ENCODE assay signal across 2 cellular contexts in the genomic region with DNA sequence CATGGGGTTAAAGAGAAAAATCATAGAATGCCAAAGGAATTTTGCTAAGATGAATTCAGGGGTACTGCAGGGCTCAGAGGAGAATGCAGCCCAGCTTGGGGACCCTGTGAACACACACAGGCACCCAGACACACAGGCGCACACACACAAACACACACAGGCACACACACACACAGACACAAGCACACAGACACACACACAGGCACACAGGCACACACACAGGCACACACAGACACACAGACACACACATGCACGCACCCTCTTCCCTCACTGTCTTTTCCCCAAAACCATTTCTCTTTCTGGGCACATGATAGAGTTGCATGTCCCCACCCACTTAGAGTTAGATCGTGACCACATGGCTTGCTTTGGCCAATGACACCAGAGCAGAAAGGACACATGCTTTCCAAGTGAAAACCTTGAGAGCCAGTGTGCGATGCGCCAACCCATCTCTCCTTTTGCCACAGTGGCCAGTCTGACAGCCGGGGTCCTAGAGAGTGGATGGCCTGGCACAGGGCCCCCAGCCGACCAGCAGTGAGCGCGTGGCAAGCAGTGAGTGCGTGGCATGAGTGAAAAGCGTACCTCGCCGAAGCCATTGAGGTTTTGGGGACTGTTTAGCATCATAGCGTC.
TF ChIP-seq lines count a peak whose summit lies in the region.

No MANE protein-coding gene starts in this region.

TF ChIP-seq in HCT116, 20 proteins besides CTCF, POLR2A, EP300 and RAD21 (continued from another document):
- TF ChIP-seq EGR1 (IDR thresholded peaks at IDR 0.05; ENCODE audit: low read depth) = no peak
- no peak for TF ChIP-seq JUND (IDR thresholded peaks at IDR 0.05)

TF ChIP-seq in K562, 482 proteins besides CTCF, POLR2A, EP300 and RAD21 (continued from another document and continues in another):
- TF ChIP-seq, protein P1, sequence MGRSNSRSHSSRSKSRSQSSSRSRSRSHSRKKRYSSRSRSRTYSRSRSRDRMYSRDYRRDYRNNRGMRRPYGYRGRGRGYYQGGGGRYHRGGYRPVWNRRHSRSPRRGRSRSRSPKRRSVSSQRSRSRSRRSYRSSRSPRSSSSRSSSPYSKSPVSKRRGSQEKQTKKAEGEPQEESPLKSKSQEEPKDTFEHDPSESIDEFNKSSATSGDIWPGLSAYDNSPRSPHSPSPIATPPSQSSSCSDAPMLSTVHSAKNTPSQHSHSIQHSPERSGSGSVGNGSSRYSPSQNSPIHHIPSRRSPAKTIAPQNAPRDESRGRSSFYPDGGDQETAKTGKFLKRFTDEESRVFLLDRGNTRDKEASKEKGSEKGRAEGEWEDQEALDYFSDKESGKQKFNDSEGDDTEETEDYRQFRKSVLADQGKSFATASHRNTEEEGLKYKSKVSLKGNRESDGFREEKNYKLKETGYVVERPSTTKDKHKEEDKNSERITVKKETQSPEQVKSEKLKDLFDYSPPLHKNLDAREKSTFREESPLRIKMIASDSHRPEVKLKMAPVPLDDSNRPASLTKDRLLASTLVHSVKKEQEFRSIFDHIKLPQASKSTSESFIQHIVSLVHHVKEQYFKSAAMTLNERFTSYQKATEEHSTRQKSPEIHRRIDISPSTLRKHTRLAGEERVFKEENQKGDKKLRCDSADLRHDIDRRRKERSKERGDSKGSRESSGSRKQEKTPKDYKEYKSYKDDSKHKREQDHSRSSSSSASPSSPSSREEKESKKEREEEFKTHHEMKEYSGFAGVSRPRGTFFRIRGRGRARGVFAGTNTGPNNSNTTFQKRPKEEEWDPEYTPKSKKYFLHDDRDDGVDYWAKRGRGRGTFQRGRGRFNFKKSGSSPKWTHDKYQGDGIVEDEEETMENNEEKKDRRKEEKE (IDR thresholded peaks at IDR 0.05; ENCODE audit: borderline replicate concordance in 1 of 2, control insufficient read depth in 1 of 2, low read depth in 2 of 2, low read length in 1 of 2) = no peak
- no peak for TF ChIP-seq ZEB2 (IDR thresholded peaks at IDR 0.05)
- TF ChIP-seq HMGN3 (IDR thresholded peaks at IDR 0.05; ENCODE audit: borderline replicate concordance, extremely low read depth, insufficient read length, low read depth, low read length) = no peak
- TF ChIP-seq GATAD2A (IDR thresholded peaks at IDR 0.05) = no peak
- TF ChIP-seq, protein P2, sequence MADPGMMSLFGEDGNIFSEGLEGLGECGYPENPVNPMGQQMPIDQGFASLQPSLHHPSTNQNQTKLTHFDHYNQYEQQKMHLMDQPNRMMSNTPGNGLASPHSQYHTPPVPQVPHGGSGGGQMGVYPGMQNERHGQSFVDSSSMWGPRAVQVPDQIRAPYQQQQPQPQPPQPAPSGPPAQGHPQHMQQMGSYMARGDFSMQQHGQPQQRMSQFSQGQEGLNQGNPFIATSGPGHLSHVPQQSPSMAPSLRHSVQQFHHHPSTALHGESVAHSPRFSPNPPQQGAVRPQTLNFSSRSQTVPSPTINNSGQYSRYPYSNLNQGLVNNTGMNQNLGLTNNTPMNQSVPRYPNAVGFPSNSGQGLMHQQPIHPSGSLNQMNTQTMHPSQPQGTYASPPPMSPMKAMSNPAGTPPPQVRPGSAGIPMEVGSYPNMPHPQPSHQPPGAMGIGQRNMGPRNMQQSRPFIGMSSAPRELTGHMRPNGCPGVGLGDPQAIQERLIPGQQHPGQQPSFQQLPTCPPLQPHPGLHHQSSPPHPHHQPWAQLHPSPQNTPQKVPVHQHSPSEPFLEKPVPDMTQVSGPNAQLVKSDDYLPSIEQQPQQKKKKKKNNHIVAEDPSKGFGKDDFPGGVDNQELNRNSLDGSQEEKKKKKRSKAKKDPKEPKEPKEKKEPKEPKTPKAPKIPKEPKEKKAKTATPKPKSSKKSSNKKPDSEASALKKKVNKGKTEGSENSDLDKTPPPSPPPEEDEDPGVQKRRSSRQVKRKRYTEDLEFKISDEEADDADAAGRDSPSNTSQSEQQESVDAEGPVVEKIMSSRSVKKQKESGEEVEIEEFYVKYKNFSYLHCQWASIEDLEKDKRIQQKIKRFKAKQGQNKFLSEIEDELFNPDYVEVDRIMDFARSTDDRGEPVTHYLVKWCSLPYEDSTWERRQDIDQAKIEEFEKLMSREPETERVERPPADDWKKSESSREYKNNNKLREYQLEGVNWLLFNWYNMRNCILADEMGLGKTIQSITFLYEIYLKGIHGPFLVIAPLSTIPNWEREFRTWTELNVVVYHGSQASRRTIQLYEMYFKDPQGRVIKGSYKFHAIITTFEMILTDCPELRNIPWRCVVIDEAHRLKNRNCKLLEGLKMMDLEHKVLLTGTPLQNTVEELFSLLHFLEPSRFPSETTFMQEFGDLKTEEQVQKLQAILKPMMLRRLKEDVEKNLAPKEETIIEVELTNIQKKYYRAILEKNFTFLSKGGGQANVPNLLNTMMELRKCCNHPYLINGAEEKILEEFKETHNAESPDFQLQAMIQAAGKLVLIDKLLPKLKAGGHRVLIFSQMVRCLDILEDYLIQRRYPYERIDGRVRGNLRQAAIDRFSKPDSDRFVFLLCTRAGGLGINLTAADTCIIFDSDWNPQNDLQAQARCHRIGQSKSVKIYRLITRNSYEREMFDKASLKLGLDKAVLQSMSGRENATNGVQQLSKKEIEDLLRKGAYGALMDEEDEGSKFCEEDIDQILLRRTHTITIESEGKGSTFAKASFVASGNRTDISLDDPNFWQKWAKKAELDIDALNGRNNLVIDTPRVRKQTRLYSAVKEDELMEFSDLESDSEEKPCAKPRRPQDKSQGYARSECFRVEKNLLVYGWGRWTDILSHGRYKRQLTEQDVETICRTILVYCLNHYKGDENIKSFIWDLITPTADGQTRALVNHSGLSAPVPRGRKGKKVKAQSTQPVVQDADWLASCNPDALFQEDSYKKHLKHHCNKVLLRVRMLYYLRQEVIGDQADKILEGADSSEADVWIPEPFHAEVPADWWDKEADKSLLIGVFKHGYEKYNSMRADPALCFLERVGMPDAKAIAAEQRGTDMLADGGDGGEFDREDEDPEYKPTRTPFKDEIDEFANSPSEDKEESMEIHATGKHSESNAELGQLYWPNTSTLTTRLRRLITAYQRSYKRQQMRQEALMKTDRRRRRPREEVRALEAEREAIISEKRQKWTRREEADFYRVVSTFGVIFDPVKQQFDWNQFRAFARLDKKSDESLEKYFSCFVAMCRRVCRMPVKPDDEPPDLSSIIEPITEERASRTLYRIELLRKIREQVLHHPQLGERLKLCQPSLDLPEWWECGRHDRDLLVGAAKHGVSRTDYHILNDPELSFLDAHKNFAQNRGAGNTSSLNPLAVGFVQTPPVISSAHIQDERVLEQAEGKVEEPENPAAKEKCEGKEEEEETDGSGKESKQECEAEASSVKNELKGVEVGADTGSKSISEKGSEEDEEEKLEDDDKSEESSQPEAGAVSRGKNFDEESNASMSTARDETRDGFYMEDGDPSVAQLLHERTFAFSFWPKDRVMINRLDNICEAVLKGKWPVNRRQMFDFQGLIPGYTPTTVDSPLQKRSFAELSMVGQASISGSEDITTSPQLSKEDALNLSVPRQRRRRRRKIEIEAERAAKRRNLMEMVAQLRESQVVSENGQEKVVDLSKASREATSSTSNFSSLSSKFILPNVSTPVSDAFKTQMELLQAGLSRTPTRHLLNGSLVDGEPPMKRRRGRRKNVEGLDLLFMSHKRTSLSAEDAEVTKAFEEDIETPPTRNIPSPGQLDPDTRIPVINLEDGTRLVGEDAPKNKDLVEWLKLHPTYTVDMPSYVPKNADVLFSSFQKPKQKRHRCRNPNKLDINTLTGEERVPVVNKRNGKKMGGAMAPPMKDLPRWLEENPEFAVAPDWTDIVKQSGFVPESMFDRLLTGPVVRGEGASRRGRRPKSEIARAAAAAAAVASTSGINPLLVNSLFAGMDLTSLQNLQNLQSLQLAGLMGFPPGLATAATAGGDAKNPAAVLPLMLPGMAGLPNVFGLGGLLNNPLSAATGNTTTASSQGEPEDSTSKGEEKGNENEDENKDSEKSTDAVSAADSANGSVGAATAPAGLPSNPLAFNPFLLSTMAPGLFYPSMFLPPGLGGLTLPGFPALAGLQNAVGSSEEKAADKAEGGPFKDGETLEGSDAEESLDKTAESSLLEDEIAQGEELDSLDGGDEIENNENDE (IDR thresholded peaks at IDR 0.05; ENCODE audit: low read depth, low read length) = no peak
- no peak for TF ChIP-seq ZNF717 (CRISPR knock-in tag; IDR thresholded peaks at IDR 0.05)
- TF ChIP-seq, protein P3, sequence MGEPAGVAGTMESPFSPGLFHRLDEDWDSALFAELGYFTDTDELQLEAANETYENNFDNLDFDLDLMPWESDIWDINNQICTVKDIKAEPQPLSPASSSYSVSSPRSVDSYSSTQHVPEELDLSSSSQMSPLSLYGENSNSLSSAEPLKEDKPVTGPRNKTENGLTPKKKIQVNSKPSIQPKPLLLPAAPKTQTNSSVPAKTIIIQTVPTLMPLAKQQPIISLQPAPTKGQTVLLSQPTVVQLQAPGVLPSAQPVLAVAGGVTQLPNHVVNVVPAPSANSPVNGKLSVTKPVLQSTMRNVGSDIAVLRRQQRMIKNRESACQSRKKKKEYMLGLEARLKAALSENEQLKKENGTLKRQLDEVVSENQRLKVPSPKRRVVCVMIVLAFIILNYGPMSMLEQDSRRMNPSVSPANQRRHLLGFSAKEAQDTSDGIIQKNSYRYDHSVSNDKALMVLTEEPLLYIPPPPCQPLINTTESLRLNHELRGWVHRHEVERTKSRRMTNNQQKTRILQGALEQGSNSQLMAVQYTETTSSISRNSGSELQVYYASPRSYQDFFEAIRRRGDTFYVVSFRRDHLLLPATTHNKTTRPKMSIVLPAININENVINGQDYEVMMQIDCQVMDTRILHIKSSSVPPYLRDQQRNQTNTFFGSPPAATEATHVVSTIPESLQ (CRISPR knock-in tag; IDR thresholded peaks at IDR 0.05) = no peak
- TF ChIP-seq, protein P4, sequence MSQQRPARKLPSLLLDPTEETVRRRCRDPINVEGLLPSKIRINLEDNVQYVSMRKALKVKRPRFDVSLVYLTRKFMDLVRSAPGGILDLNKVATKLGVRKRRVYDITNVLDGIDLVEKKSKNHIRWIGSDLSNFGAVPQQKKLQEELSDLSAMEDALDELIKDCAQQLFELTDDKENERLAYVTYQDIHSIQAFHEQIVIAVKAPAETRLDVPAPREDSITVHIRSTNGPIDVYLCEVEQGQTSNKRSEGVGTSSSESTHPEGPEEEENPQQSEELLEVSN (IDR thresholded peaks at IDR 0.05; ENCODE audit: borderline replicate concordance in 1 of 2, extremely low read depth in 1 of 2, insufficient read depth in 1 of 2, insufficient read length in 1 of 2, low read depth in 1 of 2, low read length in 1 of 2, poor library complexity in 1 of 2, severe bottlenecking in 1 of 2) = peak in 1 of 2 experiments; percentile 18
- TF ChIP-seq, protein P5, sequence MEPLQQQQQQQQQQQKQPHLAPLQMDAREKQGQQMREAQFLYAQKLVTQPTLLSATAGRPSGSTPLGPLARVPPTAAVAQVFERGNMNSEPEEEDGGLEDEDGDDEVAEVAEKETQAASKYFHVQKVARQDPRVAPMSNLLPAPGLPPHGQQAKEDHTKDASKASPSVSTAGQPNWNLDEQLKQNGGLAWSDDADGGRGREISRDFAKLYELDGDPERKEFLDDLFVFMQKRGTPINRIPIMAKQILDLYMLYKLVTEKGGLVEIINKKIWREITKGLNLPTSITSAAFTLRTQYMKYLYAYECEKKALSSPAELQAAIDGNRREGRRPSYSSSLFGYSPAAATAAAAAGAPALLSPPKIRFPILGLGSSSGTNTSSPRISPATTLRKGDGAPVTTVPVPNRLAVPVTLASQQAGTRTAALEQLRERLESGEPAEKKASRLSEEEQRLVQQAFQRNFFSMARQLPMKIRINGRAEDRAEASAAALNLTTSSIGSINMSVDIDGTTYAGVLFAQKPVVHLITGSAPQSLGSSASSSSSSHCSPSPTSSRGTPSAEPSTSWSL (CRISPR knock-in tag; IDR thresholded peaks at IDR 0.05; ENCODE audit: borderline replicate concordance) = no peak
- TF ChIP-seq, protein P6, sequence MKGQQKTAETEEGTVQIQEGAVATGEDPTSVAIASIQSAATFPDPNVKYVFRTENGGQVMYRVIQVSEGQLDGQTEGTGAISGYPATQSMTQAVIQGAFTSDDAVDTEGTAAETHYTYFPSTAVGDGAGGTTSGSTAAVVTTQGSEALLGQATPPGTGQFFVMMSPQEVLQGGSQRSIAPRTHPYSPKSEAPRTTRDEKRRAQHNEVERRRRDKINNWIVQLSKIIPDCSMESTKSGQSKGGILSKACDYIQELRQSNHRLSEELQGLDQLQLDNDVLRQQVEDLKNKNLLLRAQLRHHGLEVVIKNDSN (CRISPR knock-in tag; IDR thresholded peaks at IDR 0.05) = peak; percentile 85
- TF ChIP-seq, protein P7, sequence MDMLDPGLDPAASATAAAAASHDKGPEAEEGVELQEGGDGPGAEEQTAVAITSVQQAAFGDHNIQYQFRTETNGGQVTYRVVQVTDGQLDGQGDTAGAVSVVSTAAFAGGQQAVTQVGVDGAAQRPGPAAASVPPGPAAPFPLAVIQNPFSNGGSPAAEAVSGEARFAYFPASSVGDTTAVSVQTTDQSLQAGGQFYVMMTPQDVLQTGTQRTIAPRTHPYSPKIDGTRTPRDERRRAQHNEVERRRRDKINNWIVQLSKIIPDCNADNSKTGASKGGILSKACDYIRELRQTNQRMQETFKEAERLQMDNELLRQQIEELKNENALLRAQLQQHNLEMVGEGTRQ (CRISPR knock-in tag; IDR thresholded peaks at IDR 0.05) = peak; percentile 69
- no peak for TF ChIP-seq ZNF644 (tag; IDR thresholded peaks at IDR 0.05; ENCODE audit: low read depth)
- TF ChIP-seq SMC3 (conservative IDR thresholded peaks at IDR 0.05; ENCODE audit: insufficient read depth, low read depth, low read length) = no peak
- TF ChIP-seq NR3C1 (CRISPR knock-in tag; IDR thresholded peaks at IDR 0.05) = no peak
- TF ChIP-seq, protein P8, sequence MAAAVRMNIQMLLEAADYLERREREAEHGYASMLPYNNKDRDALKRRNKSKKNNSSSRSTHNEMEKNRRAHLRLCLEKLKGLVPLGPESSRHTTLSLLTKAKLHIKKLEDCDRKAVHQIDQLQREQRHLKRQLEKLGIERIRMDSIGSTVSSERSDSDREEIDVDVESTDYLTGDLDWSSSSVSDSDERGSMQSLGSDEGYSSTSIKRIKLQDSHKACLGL (CRISPR knock-in tag; IDR thresholded peaks at IDR 0.05; ENCODE audit: borderline replicate concordance, poor library complexity, severe bottlenecking) = no peak
- no peak for TF ChIP-seq EHMT2 (IDR thresholded peaks at IDR 0.05)
- no peak for TF ChIP-seq POLR2G (IDR thresholded peaks at IDR 0.05; ENCODE audit: low read depth, low read length)
- TF ChIP-seq ZNF41 (CRISPR knock-in tag; conservative IDR thresholded peaks at IDR 0.05) = no peak
- TF ChIP-seq NEUROD1 (IDR thresholded peaks at IDR 0.05; ENCODE audit: borderline replicate concordance, low read depth, low read length, partially characterized antibody) = no peak
